Comparison of ENCODE assay signal across 18 cellular contexts in genomic region chr11:116910847-116911246, GRCh38.
"Had no signal": no experiment of that assay in that cellular context is flagged by ENCODE, and none has a peak within 500 bp of the region (broad histone marks: within the 10 kb centered on the region; RNA-seq: fewer than 3 reads in every experiment).

No MANE protein-coding gene starts in this region.

- H3K4me1 ChIP-seq: foreskin keratinocyte, lower lobe of right lung, tibial artery had no signal

- H3K27ac Mint-ChIP-seq: activated CD4-positive, alpha-beta T cell treated with anti-CD3 and anti-CD28 coated beads, Interleukin-2, amount 10 ng/mL, durations not matched to agents 7 days and 5 days; activated CD8-positive, alpha-beta memory T cell treated with anti-CD3 and anti-CD28 coated beads, Interleukin-2, amount 10 ng/mL, durations not matched to agents 7 days and 5 days; activated CD8-positive, alpha-beta T cell treated with anti-CD3 and anti-CD28 coated beads for 36 hours; activated naive CD8-positive, alpha-beta T cell treated with anti-CD3 and anti-CD28 coated beads for 36 hours had no signal

- H3K4me3 Mint-ChIP-seq: activated CD4-positive, alpha-beta T cell treated with anti-CD3 and anti-CD28 coated beads, Interleukin-2, amount 10 ng/mL, durations not matched to agents 7 days and 5 days; activated CD8-positive, alpha-beta memory T cell treated with anti-CD3 and anti-CD28 coated beads, Interleukin-2, amount 10 ng/mL, durations not matched to agents 7 days and 5 days; activated CD8-positive, alpha-beta T cell treated with anti-CD3 and anti-CD28 coated beads for 36 hours; activated naive CD8-positive, alpha-beta T cell treated with anti-CD3 and anti-CD28 coated beads for 36 hours; natural killer cell; T-cell had no signal

- H3K36me3 Mint-ChIP-seq: natural killer cell had no signal

- H3K27me3 Mint-ChIP-seq: activated CD4-positive, alpha-beta T cell treated with anti-CD3 and anti-CD28 coated beads, Interleukin-2, amount 10 ng/mL, durations not matched to agents 7 days and 5 days; activated CD8-positive, alpha-beta memory T cell treated with anti-CD3 and anti-CD28 coated beads, Interleukin-2, amount 10 ng/mL, durations not matched to agents 7 days and 5 days; activated CD8-positive, alpha-beta T cell treated with anti-CD3 and anti-CD28 coated beads for 36 hours; activated naive CD8-positive, alpha-beta T cell treated with anti-CD3 and anti-CD28 coated beads for 36 hours; T-cell had no signal

- H3K9me3 ChIP-seq: lower lobe of right lung, ovary, right atrium auricular region, tibial artery had no signal

- H3K9me3 Mint-ChIP-seq: activated CD4-positive, alpha-beta T cell treated with anti-CD3 and anti-CD28 coated beads, Interleukin-2, amount 10 ng/mL, durations not matched to agents 7 days and 5 days; activated CD8-positive, alpha-beta T cell treated with anti-CD3 and anti-CD28 coated beads for 36 hours; activated naive CD8-positive, alpha-beta T cell treated with anti-CD3 and anti-CD28 coated beads for 36 hours; natural killer cell; T-cell had no signal

- H3K36me3 ChIP-seq: lower lobe of right lung, ovary, right atrium auricular region, tibial artery had no signal

- DNase-seq: activated CD4-positive, alpha-beta T cell treated with anti-CD3 and anti-CD28 coated beads, Interleukin-2, amount 10 ng/mL, durations not matched to agents 7 days and 5 days; activated CD8-positive, alpha-beta memory T cell treated with anti-CD3 and anti-CD28 coated beads, Interleukin-2, amount 10 ng/mL, durations not matched to agents 7 days and 5 days; activated CD8-positive, alpha-beta T cell treated with anti-CD3 and anti-CD28 coated beads for 36 hours; activated naive CD4-positive, alpha-beta T cell treated with Interleukin-2 at 50 U/mL for 16 hours; activated naive CD8-positive, alpha-beta T cell treated with anti-CD3 and anti-CD28 coated beads for 36 hours; amniotic stem cell; effector CD8-positive, alpha-beta T cell; foreskin keratinocyte; lower lobe of right lung; natural killer cell; ovary; psoas muscle; stimulated activated CD4-positive, alpha-beta T cell treated with anti-CD3 and anti-CD28 coated beads, Interleukin-4, amount 100 ng/mL, for 24 hours; stimulated activated naive CD8-positive, alpha-beta T cell treated with anti-CD3 and anti-CD28 coated beads, Interleukin-15, Interleukin-2, amounts not matched to agents 100 U/mL and 50 U/mL, for 24 hours; T-cell; T1000; tibial artery had no signal

- H3K27me3 ChIP-seq: foreskin keratinocyte, ovary, right atrium auricular region, tibial artery had no signal

- H3K27ac ChIP-seq: foreskin keratinocyte, lower lobe of right lung, ovary, psoas muscle, right atrium auricular region, tibial artery had no signal

- H3K4me3 ChIP-seq: lower lobe of right lung, ovary, psoas muscle, right atrium auricular region, tibial artery had no signal
